Comparison of ENCODE assay signal across 13 cellular contexts in genomic region chr7:5679047-5679740, GRCh38.
DNase-seq lines count a peak whose midpoint lies in the region; ATAC-seq and TF ChIP-seq lines count a peak whose summit lies in the region.
"Had no signal": no experiment of that assay in that cellular context is flagged by ENCODE, and none has a peak within 500 bp of the region (broad histone marks: within the 10 kb centered on the region; RNA-seq: fewer than 3 reads in every experiment).

No MANE protein-coding gene starts in this region.

- no peaks in the 10 kb centered on the region for H3K9me2 ChIP-seq in DOHH2 (replicated peaks; ENCODE audit: control insufficient read depth, low read length)

- no peak overlapping the region for H3K9ac ChIP-seq in SK-N-MC (ENCODE audit: insufficient read length)

- peak overlapping the region; percentile 64 for H3K4me2 ChIP-seq in DOHH2 (ENCODE audit: low read length)

- ATAC-seq in GM19467 (IDR thresholded peaks at IDR 0.05; ENCODE audit: unreplicated experiment) (no peak), HG03045 (IDR thresholded peaks at IDR 0.05; ENCODE audit: unreplicated experiment) (no peak)
- ATAC-seq: natural killer cell treated with Interleukin-12 subunit alpha and Interleukin-12 subunit beta and Interleukin-15 and Interleukin-18, amount 100 ng/mL, for 72 hours had no signal

- no peak for DNase-seq in SK-N-MC (ENCODE audit: low read depth, low spot score)
- no peak for DNase-seq in right atrium auricular region (ENCODE audit: low spot score)
- DNase-seq in NCI-H526 (lab: John Stamatoyannopoulos, UW), result no peak
- DNase-seq in MG63, result no peak
- DNase-seq: CD8-positive, alpha-beta memory T cell; islet precursor cell; NCI-H2171; T1000 had no signal

- H3K27me3 ChIP-seq in DOHH2 (ENCODE audit: control insufficient read depth, low read length), result no peaks in the 10 kb centered on the region
- no peaks in the 10 kb centered on the region for H3K27me3 ChIP-seq in right atrium auricular region
- H3K27me3 ChIP-seq in MG63, result no peaks in the 10 kb centered on the region

- peaks cover 59% of the 10 kb centered on the region for H3K4me1 ChIP-seq in DOHH2 (ENCODE audit: control insufficient read depth, low read length)
- peaks cover 0 to 73% of the 10 kb centered on the region in 2 donors for H3K4me1 ChIP-seq in right atrium auricular region

- H3F3A ChIP-seq in DOHH2 (ENCODE audit: control insufficient read depth, insufficient read depth), result peaks cover 3% of the 10 kb centered on the region; the same call in 1 of the 2 replicates

- H3K4me3 ChIP-seq in DOHH2 (ENCODE audit: low read length), result peak overlapping the region; percentile 58
- no peak overlapping the region for H3K4me3 ChIP-seq in SK-N-MC
- no peak overlapping the region for H3K4me3 ChIP-seq in right atrium auricular region
- H3K4me3 ChIP-seq in skin epidermis, result no peak overlapping the region
- H3K4me3 ChIP-seq in MG63, result no peak overlapping the region

- no peaks in the 10 kb centered on the region for H4K20me1 ChIP-seq in DOHH2 (ENCODE audit: control insufficient read depth, insufficient read depth, low read depth, low read length)

- peaks cover 4% of the 10 kb centered on the region; the same call in 1 of the 2 replicates for H3K79me2 ChIP-seq in DOHH2 (ENCODE audit: control insufficient read depth, low read length)

- H3K9me3 ChIP-seq in DOHH2 (ENCODE audit: control insufficient read depth, insufficient read depth, low read length), result no peaks in the 10 kb centered on the region
- H3K9me3 ChIP-seq in SK-N-MC (ENCODE audit: low read depth, low read length), result no peaks in the 10 kb centered on the region
- no peaks in the 10 kb centered on the region for H3K9me3 ChIP-seq in right atrium auricular region
- no peaks in the 10 kb centered on the region for H3K9me3 ChIP-seq in MG63

- H3K27ac ChIP-seq in DOHH2 (ENCODE audit: low read depth, low read length) (peak overlapping the region; percentile 42), SK-N-MC (peak overlapping the region; percentile 3), right atrium auricular region (peak overlapping the region; percentile 21 to 35), skin epidermis (peak overlapping the region in 11 of 21 experiments; percentile 0 to 72 (median 35))

- no peak for TF ChIP-seq CTCF in DOHH2 (IDR thresholded peaks at IDR 0.05; ENCODE audit: low read depth, low read length, poor library complexity, severe bottlenecking)
- no peak for TF ChIP-seq CTCF in right atrium auricular region (IDR thresholded peaks at IDR 0.05)

- H3K36me3 ChIP-seq in DOHH2 (ENCODE audit: control insufficient read depth, low read length) (0 out of 2 replicates have a peak, but pooled peaks cover 4% of the 10 kb centered on the region), SK-N-MC (ENCODE audit: insufficient read depth, low read length) (no peaks in the 10 kb centered on the region; the same call in 1 of the 2 replicates), right atrium auricular region (peaks cover 12% of the 10 kb centered on the region), MG63 (peaks cover 9% of the 10 kb centered on the region)
